ENCODE assay signal across 26 cellular contexts in the genomic region with DNA sequence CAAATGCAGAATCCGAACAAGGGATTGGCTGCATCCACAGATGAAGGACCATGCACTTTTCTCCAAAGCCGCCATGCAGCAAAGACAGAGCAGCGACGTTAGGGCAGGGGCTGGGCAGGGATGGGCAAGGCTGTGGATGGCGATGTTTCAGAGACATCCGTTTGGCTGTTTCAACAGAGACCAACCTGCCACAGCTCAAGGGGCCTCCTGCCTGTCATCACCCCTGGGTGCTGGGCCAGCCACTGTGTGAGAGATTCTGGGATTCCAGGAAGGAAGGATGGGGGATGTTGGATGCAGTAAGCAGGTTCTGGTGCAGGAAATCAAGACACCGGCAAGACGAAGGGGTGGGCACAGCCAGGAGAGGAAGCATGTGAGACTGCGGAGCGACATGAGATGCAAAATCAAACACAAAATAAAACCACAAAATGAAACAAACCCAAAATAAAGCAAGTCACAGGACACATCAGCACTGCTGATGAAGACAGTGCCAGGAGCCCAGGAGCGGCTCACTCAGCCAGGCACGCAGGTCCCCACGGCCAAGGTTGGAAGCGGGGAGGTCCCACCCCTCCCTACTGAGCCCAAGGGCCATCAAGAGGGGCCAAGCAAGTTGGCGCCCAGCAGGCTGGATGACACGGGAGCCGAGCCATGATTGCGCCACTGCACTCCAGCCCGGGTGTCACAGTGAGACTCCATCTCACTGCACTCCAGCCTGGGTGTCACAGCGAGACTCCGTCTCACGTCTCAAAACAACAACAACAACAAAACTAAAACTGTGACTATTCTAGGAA.
A peak's percentile ranks its signal among the peaks of the same experiment; 100 is the strongest.
DNase-seq lines count a peak whose midpoint lies in the region; ATAC-seq and TF ChIP-seq lines count a peak whose summit lies in the region.
"Had no signal": no experiment of that assay in that cellular context is flagged by ENCODE, and none has a peak within 500 bp of the region (broad histone marks: within the 10 kb centered on the region; RNA-seq: fewer than 3 reads in every experiment).

No MANE protein-coding gene starts in this region.

- H2AK5ac ChIP-seq in neuronal stem cell (ENCODE audit: low read depth, low read length), result peak overlapping the region; percentile 1

- no peak overlapping the region for H3K4me3 Mint-ChIP-seq in activated CD4-positive, alpha-beta T cell treated with anti-CD3 and anti-CD28 coated beads, Interleukin-2, amount 10 ng/mL, durations not matched to agents 7 days and 5 days
- H3K4me3 Mint-ChIP-seq in activated CD4-positive, alpha-beta T cell treated with anti-CD3 and anti-CD28 coated beads for 36 hours, result no peak overlapping the region
- peak overlapping the region in 2 of 3 donors; percentile 49 to 73 for H3K4me3 Mint-ChIP-seq in T-cell
- H3K4me3 Mint-ChIP-seq: HFFc6; stimulated activated naive CD8-positive, alpha-beta T cell treated with anti-CD3 and anti-CD28 coated beads, Interleukin-15, amount 100 ng/mL, for 72 hours had no signal

- H3K4ac ChIP-seq in neuronal stem cell (ENCODE audit: low read length), result no peak overlapping the region

- peaks cover 5% of the 10 kb centered on the region for H3K36me3 Mint-ChIP-seq in activated CD4-positive, alpha-beta T cell treated with anti-CD3 and anti-CD28 coated beads, Interleukin-2, amount 10 ng/mL, durations not matched to agents 7 days and 5 days (ENCODE audit: low read depth)
- no peaks in the 10 kb centered on the region for H3K36me3 Mint-ChIP-seq in activated CD4-positive, alpha-beta T cell treated with anti-CD3 and anti-CD28 coated beads for 36 hours (ENCODE audit: low read depth)
- H3K36me3 Mint-ChIP-seq in T-cell, result no peaks in the 10 kb centered on the region

- H3K9ac ChIP-seq in neuronal stem cell (ENCODE audit: low read depth, low read length, poor library complexity), result no peak overlapping the region

- peaks cover 23% of the 10 kb centered on the region for H3K4me1 Mint-ChIP-seq in activated CD4-positive, alpha-beta T cell treated with anti-CD3 and anti-CD28 coated beads, Interleukin-2, amount 10 ng/mL, durations not matched to agents 7 days and 5 days
- H3K4me1 Mint-ChIP-seq in activated CD4-positive, alpha-beta T cell treated with anti-CD3 and anti-CD28 coated beads for 36 hours, result peaks cover 25% of the 10 kb centered on the region
- peaks cover 19 to 51% (median 45%) of the 10 kb centered on the region in 3 donors for H3K4me1 Mint-ChIP-seq in T-cell

- H3K9me3 Mint-ChIP-seq in activated CD4-positive, alpha-beta T cell treated with anti-CD3 and anti-CD28 coated beads, Interleukin-2, amount 10 ng/mL, durations not matched to agents 7 days and 5 days, result peaks cover 10% of the 10 kb centered on the region
- H3K9me3 Mint-ChIP-seq in activated CD4-positive, alpha-beta T cell treated with anti-CD3 and anti-CD28 coated beads for 36 hours (ENCODE audit: low read depth), result peaks cover 9% of the 10 kb centered on the region
- H3K9me3 Mint-ChIP-seq in T-cell, result peaks cover 7 to 15% (median 12%) of the 10 kb centered on the region in 3 donors

- peak overlapping the region; percentile 16 for H3K27ac ChIP-seq in left ventricle myocardium inferior (replicated peaks)
- no peak overlapping the region for H3K27ac ChIP-seq in neuronal stem cell (replicated peaks; ENCODE audit: low read length)
- H3K27ac ChIP-seq: 22Rv1, ascending aorta, esophagus squamous epithelium, HL-60, prostate gland, transverse colon had no signal

- CTCF ChIA-PET in activated CD4-positive, alpha-beta T cell treated with anti-CD3 and anti-CD28 coated beads, Interleukin-2, amount 10 ng/mL, durations not matched to agents 7 days and 5 days (lab: Charles Lee), result no interaction called here
- CTCF ChIA-PET in activated CD4-positive, alpha-beta T cell treated with anti-CD3 and anti-CD28 coated beads for 36 hours (lab: Charles Lee), result interaction anchor here (1.3 kb wide), 1 partner anchor 14 kb away, joined by 3 read pairs; no protein-coding TSS in a partner anchor
- CTCF ChIA-PET in T-cell (lab: Charles Lee), result no interaction called here

- H3K27ac Mint-ChIP-seq in activated CD4-positive, alpha-beta T cell treated with anti-CD3 and anti-CD28 coated beads, Interleukin-2, amount 10 ng/mL, durations not matched to agents 7 days and 5 days, result peak overlapping the region; percentile 86
- H3K27ac Mint-ChIP-seq in activated CD4-positive, alpha-beta T cell treated with anti-CD3 and anti-CD28 coated beads for 36 hours, result no peak overlapping the region
- H3K27ac Mint-ChIP-seq in T-cell, result peak overlapping the region; percentile 64 to 92
- H3K27ac Mint-ChIP-seq: HFFc6; stimulated activated naive CD8-positive, alpha-beta T cell treated with anti-CD3 and anti-CD28 coated beads, Interleukin-15, amount 100 ng/mL, for 72 hours had no signal

- no peak overlapping the region for H4K91ac ChIP-seq in neuronal stem cell (ENCODE audit: low read depth, low read length, poor library complexity)

- TF ChIP-seq CTCF in left ventricle myocardium inferior (IDR thresholded peaks at IDR 0.05; ENCODE audit: borderline replicate concordance), result no peak
- no peak for TF ChIP-seq CTCF in BE2C (IDR thresholded peaks at IDR 0.05; ENCODE audit: low read depth, low read length)

- no peak overlapping the region for H2BK5ac ChIP-seq in neuronal stem cell (ENCODE audit: low read length)

- DNase-seq in activated CD4-positive, alpha-beta T cell treated with anti-CD3 and anti-CD28 coated beads, Interleukin-2, amount 10 ng/mL, durations not matched to agents 7 days and 5 days, result no peak
- no peak for DNase-seq in activated CD4-positive, alpha-beta T cell treated with anti-CD3 and anti-CD28 coated beads for 36 hours
- DNase-seq in T-cell (peak in 2 of 34 experiments; percentile 14 to 29), left ventricle myocardium inferior (peak; percentile 44), neuronal stem cell (ENCODE audit: low spot score) (no peak), BE2C (no peak)
- DNase-seq in stimulated activated CD4-positive, alpha-beta T cell treated with anti-CD3 and anti-CD28 coated beads, Interleukin-4, amount 100 ng/mL, for 24 hours, result no peak
- DNase-seq: activated CD4-positive, alpha-beta T cell treated with anti-CD3 and anti-CD28 coated beads for 4 hours; activated CD8-positive, alpha-beta memory T cell treated with anti-CD3 and anti-CD28 coated beads, Interleukin-2, amount 50 U/mL, for 48 hours; activated gamma-delta T cell treated with Interleukin-2 at 50 U/mL for 16 hours; AML-193; effector memory CD8-positive, alpha-beta T cell; esophagus squamous epithelium; HFFc6; kidney glomerular epithelial cell; NCI-H774; SHP77; stimulated activated CD4-positive, alpha-beta T cell treated with anti-CD3 and anti-CD28 coated beads, Interleukin-2, amount 100 ng/mL, for 24 hours; stimulated activated naive CD8-positive, alpha-beta T cell treated with anti-CD3 and anti-CD28 coated beads, Interleukin-15, amount 100 ng/mL, for 72 hours; transverse colon had no signal

- intact Hi-C loops in activated CD4-positive, alpha-beta T cell treated with anti-CD3 and anti-CD28 coated beads for 36 hours (cut with DNase I, micrococcal nuclease), result no loop called here
- intact Hi-C loops in left ventricle myocardium inferior (cut with micrococcal nuclease), result no loop called here

- POLR2A ChIA-PET in activated CD4-positive, alpha-beta T cell treated with anti-CD3 and anti-CD28 coated beads, Interleukin-2, amount 10 ng/mL, durations not matched to agents 7 days and 5 days (lab: Charles Lee), result no interaction called here
- POLR2A ChIA-PET in activated CD4-positive, alpha-beta T cell treated with anti-CD3 and anti-CD28 coated beads for 36 hours (lab: Charles Lee), result interaction anchor here (0.6 kb wide), 1 partner anchor 833 kb away, joined by 6 read pairs; no protein-coding TSS in a partner anchor
- POLR2A ChIA-PET in T-cell (lab: Charles Lee), result no interaction called here

- H3K27me3 ChIP-seq in left ventricle myocardium inferior (ENCODE audit: low read depth), result no peaks in the 10 kb centered on the region
- H3K27me3 ChIP-seq in neuronal stem cell (ENCODE audit: control insufficient read depth in 3 of 3, insufficient read depth in 3 of 3, low read depth in 1 of 3, low read length in 3 of 3), result peaks cover 0 to 17% (median 3%) of the 10 kb centered on the region in 3 experiments
- no peaks in the 10 kb centered on the region for H3K27me3 ChIP-seq in BE2C
- H3K27me3 ChIP-seq: ascending aorta, esophagus squamous epithelium, transverse colon had no signal

- TF ChIP-seq POLR2A in GM18505 (IDR thresholded peaks at IDR 0.05; ENCODE audit: borderline replicate concordance, extremely low read depth, insufficient read depth, insufficient read length), result no peak

- no peaks in the 10 kb centered on the region for H3K36me3 ChIP-seq in left ventricle myocardium inferior
- peaks cover 0 to 1% of the 10 kb centered on the region in 2 donors for H3K36me3 ChIP-seq in neuronal stem cell (replicated peaks in 1 of 2; ENCODE audit: control insufficient read depth in 2 of 2, insufficient read depth in 2 of 2, low read length in 2 of 2)
- H3K36me3 ChIP-seq in BE2C, result no peaks in the 10 kb centered on the region
- H3K36me3 ChIP-seq: ascending aorta, esophagus squamous epithelium, prostate gland, transverse colon had no signal

- peak overlapping the region; percentile 25 for H3K4me3 ChIP-seq in left ventricle myocardium inferior
- no peak overlapping the region for H3K4me3 ChIP-seq in neuronal stem cell (ENCODE audit: low read length in 2 of 2)
- H3K4me3 ChIP-seq in BE2C (ENCODE audit: low read depth, low read length), result no peak overlapping the region
- H3K4me3 ChIP-seq: ascending aorta, esophagus squamous epithelium, prostate gland, skin epidermis, transverse colon had no signal

- H2BK15ac ChIP-seq in neuronal stem cell (ENCODE audit: low read length), result no peak overlapping the region

- WGBS in neuronal stem cell (ENCODE audit: extremely low coverage in 2 of 2, insufficient read length in 2 of 2, insufficient replicate concordance in 1 of 2), 2 donors, result no CpG with 5 or more reads among the region's 22 CpGs

- H2AFZ ChIP-seq in neuronal stem cell (ENCODE audit: low read length), result no peak overlapping the region

- H3K9me3 ChIP-seq in left ventricle myocardium inferior (replicated peaks) (peaks cover 6% of the 10 kb centered on the region), neuronal stem cell (replicated peaks in 1 of 2; ENCODE audit: control insufficient read depth in 2 of 2, insufficient read depth in 1 of 2, low read depth in 1 of 2, low read length in 2 of 2) (peaks cover 5 to 9% of the 10 kb centered on the region in 2 donors), BE2C (no peaks in the 10 kb centered on the region)
- H3K9me3 ChIP-seq: esophagus squamous epithelium, prostate gland, transverse colon had no signal

- no peak overlapping the region for H3K4me2 ChIP-seq in neuronal stem cell (ENCODE audit: insufficient read depth, low read length, poor library complexity, severe bottlenecking)

- no peak overlapping the region for H3K23ac ChIP-seq in neuronal stem cell (ENCODE audit: low read depth, low read length, poor library complexity)

- peaks cover 10% of the 10 kb centered on the region for H3K79me1 ChIP-seq in neuronal stem cell (ENCODE audit: low read depth, low read length)

- H3K4me1 ChIP-seq in left ventricle myocardium inferior, result peaks cover 8% of the 10 kb centered on the region
- H3K4me1 ChIP-seq in neuronal stem cell (ENCODE audit: control insufficient read depth in 2 of 2, insufficient read depth in 1 of 2, low read depth in 1 of 2, low read length in 2 of 2), result peaks cover 0 to 4% of the 10 kb centered on the region in 2 donors
- no peaks in the 10 kb centered on the region for H3K4me1 ChIP-seq in BE2C
- H3K4me1 ChIP-seq: ascending aorta, esophagus squamous epithelium, prostate gland, transverse colon had no signal

- H2BK12ac ChIP-seq in neuronal stem cell (ENCODE audit: low read length), result no peak overlapping the region

- no peak for ATAC-seq in activated CD4-positive, alpha-beta T cell treated with anti-CD3 and anti-CD28 coated beads for 36 hours
- ATAC-seq in T-cell (replicated peaks in 1 of 4), result peak in 3 of 4 experiments; percentile 67 to 71 (median 69)
- no peak for ATAC-seq in GM18505 (IDR thresholded peaks at IDR 0.05; ENCODE audit: unreplicated experiment)
- ATAC-seq: effector memory CD8-positive, alpha-beta T cell; stimulated activated naive CD8-positive, alpha-beta T cell treated with anti-CD3 and anti-CD28 coated beads, Interleukin-15, amount 100 ng/mL, for 72 hours had no signal

- H4K8ac ChIP-seq in neuronal stem cell (ENCODE audit: low read depth, low read length), result no peak overlapping the region

- no peak overlapping the region for H3K18ac ChIP-seq in neuronal stem cell (ENCODE audit: low read length)

- no peak overlapping the region for H2BK120ac ChIP-seq in neuronal stem cell (ENCODE audit: low read depth, low read length)

- no peak overlapping the region for H3K14ac ChIP-seq in neuronal stem cell (ENCODE audit: low read length)

- H3K27me3 Mint-ChIP-seq in activated CD4-positive, alpha-beta T cell treated with anti-CD3 and anti-CD28 coated beads, Interleukin-2, amount 10 ng/mL, durations not matched to agents 7 days and 5 days, result no peaks in the 10 kb centered on the region
- no peaks in the 10 kb centered on the region for H3K27me3 Mint-ChIP-seq in activated CD4-positive, alpha-beta T cell treated with anti-CD3 and anti-CD28 coated beads for 36 hours
- H3K27me3 Mint-ChIP-seq in T-cell, result no peaks in the 10 kb centered on the region
- H3K27me3 Mint-ChIP-seq: effector memory CD8-positive, alpha-beta T cell; stimulated activated naive CD8-positive, alpha-beta T cell treated with anti-CD3 and anti-CD28 coated beads, Interleukin-15, amount 100 ng/mL, for 72 hours had no signal

Comparison
In these comparisons a context has a peak if more than half of its experiments do, and no peak if none do; other contexts are left out.
1. H3K4me3 Mint-ChIP-seq: peak in T-cell (2 of 3); none in activated CD4-positive, alpha-beta T cell treated with anti-CD3 and anti-CD28 coated beads, Interleukin-2, amount 10 ng/mL, durations not matched to agents 7 days and 5 days (single experiment) and activated CD4-positive, alpha-beta T cell treated with anti-CD3 and anti-CD28 coated beads for 36 hours (single experiment).
2. ATAC-seq: peak in T-cell (3 of 4); none in activated CD4-positive, alpha-beta T cell treated with anti-CD3 and anti-CD28 coated beads for 36 hours (single experiment) and GM18505 (single experiment).